Comparison of ENCODE assay signal across 24 cellular contexts in the genomic region with DNA sequence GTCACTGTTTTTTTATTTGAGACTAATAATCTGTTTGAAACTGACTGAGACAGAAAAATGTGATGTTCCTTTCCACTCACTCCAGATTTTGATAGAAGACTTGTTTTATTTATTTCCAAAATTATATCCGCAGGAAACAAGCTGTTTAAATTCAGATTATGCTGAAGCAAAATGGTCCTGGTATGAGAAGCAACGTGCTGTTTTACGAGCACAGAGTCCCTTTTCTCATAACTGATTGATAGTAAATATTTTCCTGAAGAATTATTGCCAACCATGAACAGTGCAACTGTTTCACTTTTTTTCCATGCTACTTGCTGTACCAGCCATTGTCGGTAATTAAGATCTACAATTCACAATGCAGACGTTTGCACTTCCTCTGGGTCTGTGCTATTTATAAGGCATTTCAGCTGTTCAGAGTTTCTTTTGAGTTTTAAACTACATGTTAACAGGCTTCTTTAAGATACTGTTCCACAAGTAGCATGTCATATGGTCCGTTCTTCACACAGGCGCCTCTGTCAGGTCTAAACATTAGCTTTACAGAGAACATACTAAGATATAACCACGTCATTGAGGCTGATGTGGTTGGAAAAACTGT.
DNase-seq lines count a peak whose midpoint lies in the region; ATAC-seq and TF ChIP-seq lines count a peak whose summit lies in the region.
"Had no signal": no experiment of that assay in that cellular context is flagged by ENCODE, and none has a peak within 500 bp of the region (broad histone marks: within the 10 kb centered on the region; RNA-seq: fewer than 3 reads in every experiment).

No MANE protein-coding gene starts in this region.

- no peak for ATAC-seq in effector memory CD8-positive, alpha-beta T cell (replicated peaks)
- ATAC-seq: T-cell had no signal

- CTCF ChIA-PET in activated CD4-positive, alpha-beta memory T cell treated with anti-CD3 and anti-CD28 coated beads, Interleukin-2, amount 10 ng/mL, durations not matched to agents 7 days and 5 days (lab: Charles Lee) = interaction anchor here (3.2 kb wide), 1 partner anchor 17 kb away, joined by 15 read pairs; no protein-coding TSS in a partner anchor

- intact Hi-C loops in dorsolateral prefrontal cortex (cut with DNase I) = no loop called here

- H3K27ac Mint-ChIP-seq in activated CD4-positive, alpha-beta memory T cell treated with anti-CD3 and anti-CD28 coated beads, Interleukin-2, amount 10 ng/mL, durations not matched to agents 7 days and 5 days = no peak overlapping the region
- H3K27ac Mint-ChIP-seq in effector memory CD8-positive, alpha-beta T cell = no peak overlapping the region
- H3K27ac Mint-ChIP-seq: B cell, CD14-positive monocyte, T-cell had no signal

- H3K9me3 Mint-ChIP-seq in activated CD4-positive, alpha-beta memory T cell treated with anti-CD3 and anti-CD28 coated beads, Interleukin-2, amount 10 ng/mL, durations not matched to agents 7 days and 5 days = no peaks in the 10 kb centered on the region
- H3K9me3 Mint-ChIP-seq in effector memory CD8-positive, alpha-beta T cell = no peaks in the 10 kb centered on the region
- H3K9me3 Mint-ChIP-seq: CD14-positive monocyte, T-cell had no signal

- H3K4me1 Mint-ChIP-seq in activated CD4-positive, alpha-beta memory T cell treated with anti-CD3 and anti-CD28 coated beads, Interleukin-2, amount 10 ng/mL, durations not matched to agents 7 days and 5 days = no peaks in the 10 kb centered on the region
- peaks cover 5 to 10% of the 10 kb centered on the region in 2 donors for H3K4me1 Mint-ChIP-seq in effector memory CD8-positive, alpha-beta T cell (ENCODE audit: low read depth in 2 of 2)
- H3K4me1 Mint-ChIP-seq: B cell had no signal

- TF ChIP-seq CTCF in dorsolateral prefrontal cortex (IDR thresholded peaks at IDR 0.05 in 54 of 56, conservative IDR thresholded peaks at IDR 0.05 in 2 of 56; ENCODE audit: low read depth in 1 of 56, partially characterized antibody in 56 of 56) = no peak

- peaks cover 2% of the 10 kb centered on the region for H3K27me3 Mint-ChIP-seq in activated CD4-positive, alpha-beta memory T cell treated with anti-CD3 and anti-CD28 coated beads, Interleukin-2, amount 10 ng/mL, durations not matched to agents 7 days and 5 days
- H3K27me3 Mint-ChIP-seq in effector memory CD8-positive, alpha-beta T cell = no peaks in the 10 kb centered on the region
- H3K27me3 Mint-ChIP-seq: B cell, T-cell had no signal

- DNase-seq in NCI-H82 (lab: John Stamatoyannopoulos, UW) (peak; percentile 39), NCI-H82 treated with DMSO at 0.1 percent for 48 hours (lab: John Stamatoyannopoulos, UW; ENCODE audit: unreplicated experiment) (no peak), MV-4-11 (lab: John Stamatoyannopoulos, UW) (peak; percentile 3), dorsolateral prefrontal cortex (no peak), pons (ENCODE audit: low spot score) (peak; percentile 60), NCI-H748 treated with DMSO at 0.1 percent for 48 hours (lab: John Stamatoyannopoulos, UW) (no peak)
- DNase-seq in activated CD4-positive, alpha-beta memory T cell treated with anti-CD3 and anti-CD28 coated beads, Interleukin-2, amount 10 ng/mL, durations not matched to agents 7 days and 5 days = no peak
- DNase-seq in effector memory CD8-positive, alpha-beta T cell = no peak
- DNase-seq: 8988T; DMS79 treated with DMSO at 0.1 percent for 48 hours; GM23248; KBM-7; MM.1S; NCI-H1092; NCI-H1436; NCI-H1930; NCI-H226; NCI-H524 treated with DMSO at 0.1 percent for 48 hours; NK-92 treated with Interleukin-12 subunit alpha and Interleukin-12 subunit beta, amount 100 ng/mL, for 24 hours; Peyer's patch; T-cell had no signal

- no peaks in the 10 kb centered on the region for H3K36me3 Mint-ChIP-seq in activated CD4-positive, alpha-beta memory T cell treated with anti-CD3 and anti-CD28 coated beads, Interleukin-2, amount 10 ng/mL, durations not matched to agents 7 days and 5 days (ENCODE audit: low read depth)
- H3K36me3 Mint-ChIP-seq in effector memory CD8-positive, alpha-beta T cell (ENCODE audit: insufficient read depth) = peaks cover 12% of the 10 kb centered on the region

- no peak overlapping the region for H3K4me3 Mint-ChIP-seq in activated CD4-positive, alpha-beta memory T cell treated with anti-CD3 and anti-CD28 coated beads, Interleukin-2, amount 10 ng/mL, durations not matched to agents 7 days and 5 days
- H3K4me3 Mint-ChIP-seq in effector memory CD8-positive, alpha-beta T cell = no peak overlapping the region
- H3K4me3 Mint-ChIP-seq: B cell, CD14-positive monocyte, T-cell had no signal

- peak overlapping the region in 2 of 59 donors; percentile 10 to 11 for H3K4me3 ChIP-seq in dorsolateral prefrontal cortex
- H3K4me3 ChIP-seq: GM23248, HAP-1, Peyer's patch had no signal

- POLR2A ChIA-PET in activated CD4-positive, alpha-beta memory T cell treated with anti-CD3 and anti-CD28 coated beads, Interleukin-2, amount 10 ng/mL, durations not matched to agents 7 days and 5 days (lab: Charles Lee) = no interaction called here

- no peaks in the 10 kb centered on the region for H3K27me3 ChIP-seq in dorsolateral prefrontal cortex
- H3K27me3 ChIP-seq: Peyer's patch had no signal

- H3K27ac ChIP-seq in dorsolateral prefrontal cortex = peak overlapping the region in 34 of 59 donors; percentile 0 to 86 (median 44)
- H3K27ac ChIP-seq: GM23248, Peyer's patch had no signal

Comparison
In these comparisons a context has a peak if more than half of its experiments do, and no peak if none do; other contexts are left out.
1. DNase-seq: peak in NCI-H82 (single experiment), MV-4-11 (single experiment) and pons (single experiment); none in NCI-H82 treated with DMSO at 0.1 percent for 48 hours (single experiment), dorsolateral prefrontal cortex (0 of 10), activated CD4-positive, alpha-beta memory T cell treated with anti-CD3 and anti-CD28 coated beads, Interleukin-2, amount 10 ng/mL, durations not matched to agents 7 days and 5 days (single experiment), NCI-H748 treated with DMSO at 0.1 percent for 48 hours (single experiment) and effector memory CD8-positive, alpha-beta T cell (0 of 3).